ENCODE assay signal across 15 cellular contexts in the genomic region with DNA sequence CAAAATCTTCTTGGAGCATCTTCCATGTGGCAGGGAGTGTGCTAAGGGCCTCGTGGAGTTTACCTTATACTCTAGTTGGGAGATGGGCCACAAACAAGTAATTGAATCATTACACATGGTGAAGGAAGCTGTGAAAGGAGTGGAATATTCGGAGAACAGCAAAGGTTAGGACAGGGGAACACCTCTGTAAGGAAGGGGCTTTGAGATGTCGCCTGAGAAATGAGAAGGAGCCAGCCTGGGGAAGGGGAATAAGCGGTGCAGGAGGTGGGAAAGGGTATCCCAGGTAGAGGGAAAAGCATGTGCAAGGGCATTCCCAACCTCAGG. TPM values are rescaled to one million over a fixed set of nuclear protein-coding genes. Genes with fewer than 3 reads are reported as not detected.
DNase-seq lines count a peak whose midpoint lies in the region; ATAC-seq and TF ChIP-seq lines count a peak whose summit lies in the region.
"Had no signal": no experiment of that assay in that cellular context is flagged by ENCODE, and none has a peak within 500 bp of the region (broad histone marks: within the 10 kb centered on the region; RNA-seq: fewer than 3 reads in every experiment).

No MANE protein-coding gene starts in this region.

- H2AFZ ChIP-seq in parathyroid adenoma, result no peak overlapping the region

- H3K9me3 ChIP-seq in heart right ventricle, result no peaks in the 10 kb centered on the region
- H3K9me3 ChIP-seq in esophagus (ENCODE audit: control insufficient read depth in 2 of 2, insufficient read depth in 1 of 2, low read depth in 1 of 2, low read length in 1 of 2), result no peaks in the 10 kb centered on the region
- no peaks in the 10 kb centered on the region for H3K9me3 ChIP-seq in parathyroid adenoma (ENCODE audit: control insufficient read depth, low read length)
- no peaks in the 10 kb centered on the region for H3K9me3 ChIP-seq in vagina
- H3K9me3 ChIP-seq: testis had no signal

- 91 to 92% methylated on average over 4 of the region's 4 CpGs for WGBS in heart right ventricle, 2 donors
- 69 to 76% methylated on average over 4 of the region's 4 CpGs for WGBS in esophagus, 2 donors

- no peak for ATAC-seq in heart right ventricle
- ATAC-seq in Right ventricle myocardium inferior, result no peak
- ATAC-seq in GM21737 (IDR thresholded peaks at IDR 0.05; ENCODE audit: unreplicated experiment), result no peak
- ATAC-seq in HG02571 (IDR thresholded peaks at IDR 0.05; ENCODE audit: unreplicated experiment), result no peak

- H3K27me3 ChIP-seq in heart right ventricle (no peaks in the 10 kb centered on the region), esophagus (ENCODE audit: control insufficient read depth in 1 of 2, insufficient read depth in 2 of 2, low read length in 2 of 2) (no peaks in the 10 kb centered on the region), parathyroid adenoma (ENCODE audit: control insufficient read depth, insufficient read depth, low read length) (no peaks in the 10 kb centered on the region), vagina (no peaks in the 10 kb centered on the region)
- H3K27me3 ChIP-seq: testis had no signal

- H3K79me2 ChIP-seq in parathyroid adenoma, result no peaks in the 10 kb centered on the region

- peaks cover 3 to 73% (median 59%) of the 10 kb centered on the region in 9 donors for H3K4me1 ChIP-seq in heart right ventricle
- peaks cover 5 to 10% of the 10 kb centered on the region in 2 donors for H3K4me1 ChIP-seq in esophagus (ENCODE audit: control insufficient read depth in 2 of 2, insufficient read depth in 2 of 2, low read length in 1 of 2)
- H3K4me1 ChIP-seq in parathyroid adenoma, result no peaks in the 10 kb centered on the region
- H3K4me1 ChIP-seq in vagina, result peaks cover 58% of the 10 kb centered on the region

- DNase-seq in heart right ventricle (no peak), Right ventricle myocardium inferior (ENCODE audit: missing footprints) (no peak), vagina (ENCODE audit: extremely low spot score in 2 of 2) (no peak), GF-D8 (lab: John Stamatoyannopoulos, UW) (no peak)
- DNase-seq: activated CD8-positive, alpha-beta memory T cell treated with anti-CD3 and anti-CD28 coated beads, Interleukin-2, amount 50 U/mL, for 48 hours; amygdala; left colon; NCI-H1417; NCI-H524 treated with DMSO at 0.1 percent for 48 hours; testis had no signal

- TF ChIP-seq CTCF in heart right ventricle (IDR thresholded peaks at IDR 0.05), result no peak
- TF ChIP-seq CTCF in parathyroid adenoma (IDR thresholded peaks at IDR 0.05), result no peak
- no peak for TF ChIP-seq CTCF in vagina (IDR thresholded peaks at IDR 0.05)

- no peak overlapping the region for H3K9ac ChIP-seq in parathyroid adenoma

- no peak overlapping the region for H3K4me3 ChIP-seq in heart right ventricle
- H3K4me3 ChIP-seq in esophagus (ENCODE audit: low read depth in 1 of 2, low read length in 2 of 2), result no peak overlapping the region
- no peak overlapping the region for H3K4me3 ChIP-seq in parathyroid adenoma (ENCODE audit: low read depth, low read length)
- H3K4me3 ChIP-seq in vagina, result no peak overlapping the region
- H3K4me3 ChIP-seq: testis had no signal

- H3K4me2 ChIP-seq in parathyroid adenoma (ENCODE audit: low read length), result no peak overlapping the region

- intact Hi-C loops in heart right ventricle (cut with DNase I), result loop anchor here in 5 of 10 donors (2.0 to 10.0 kb wide), 5 partner anchors 47 to 95 kb away; no protein-coding TSS in a partner anchor
- intact Hi-C loops in Right ventricle myocardium inferior (cut with DNase I), result loop anchor here (5.0 kb wide), 1 partner anchor 90 kb away; no protein-coding TSS in a partner anchor
- intact Hi-C loops in vagina (cut with DNase I), result loop anchor here (2.0 to 5.0 kb wide), 2 partner anchors 45 to 105 kb away; a partner anchor contains a TSS

- TF ChIP-seq POLR2A in vagina (IDR thresholded peaks at IDR 0.05), result no peak

- H3K36me3 ChIP-seq in heart right ventricle (peaks cover 0 to 5% (median 0%) of the 10 kb centered on the region in 9 donors), esophagus (ENCODE audit: control insufficient read depth in 2 of 2, insufficient read depth in 2 of 2, low read length in 1 of 2) (no peaks in the 10 kb centered on the region), parathyroid adenoma (ENCODE audit: control insufficient read depth, insufficient read depth, low read length) (no peaks in the 10 kb centered on the region), vagina (no peaks in the 10 kb centered on the region)

- H3K27ac ChIP-seq in heart right ventricle (peak overlapping the region; percentile 16 to 99 (median 94)), esophagus (ENCODE audit: low read depth in 2 of 2, low read length in 1 of 2) (peak overlapping the region; percentile 86 to 91), parathyroid adenoma (peak overlapping the region; percentile 15), vagina (peak overlapping the region; percentile 97)
- H3K27ac ChIP-seq: VCaP had no signal

RNA-seq across cellular contexts. Expression of a gene that starts 2.2 kb away (rescaled TPM):
- total RNA-seq in heart right ventricle, result 100 to 1,000 TPM; 104 to 389 (median 181) TPM
- 100 to 1,000 TPM; 146 to 203 TPM for polyA plus RNA-seq in heart right ventricle
- 194 TPM for total RNA-seq in Right ventricle myocardium inferior
- 10 to 100 TPM; 46.3 to 64.7 TPM for polyA plus RNA-seq in esophagus
- total RNA-seq in vagina, result 263 TPM

Comparison
In these comparisons a context has a peak if more than half of its experiments do, and no peak if none do; other contexts are left out.
1. H3K27ac ChIP-seq: peak in every context shown above with its lines; median percentile 97 in vagina; 94 in heart right ventricle; 88 in esophagus; 15 in parathyroid adenoma.